Comparison of ENCODE assay signal across 8 cellular contexts in genomic region chr17:28317965-28318758, GRCh38. TPM values are rescaled to one million over a fixed set of nuclear protein-coding genes. Genes with fewer than 3 reads are reported as not detected.
A peak's percentile ranks its signal among the peaks of the same experiment; 100 is the strongest.
DNase-seq lines count a peak whose midpoint lies in the region; ATAC-seq, FAIRE-seq and TF ChIP-seq lines count a peak whose summit lies in the region.

No MANE protein-coding gene starts in this region.

- H3K9me3 ChIP-seq in AG04450 (ENCODE audit: control insufficient read depth, insufficient read depth, low read length) (no peaks in the 10 kb centered on the region), liver (ENCODE audit: control insufficient read depth in 4 of 4, low read length in 3 of 4) (no peaks in the 10 kb centered on the region), upper lobe of right lung (no peaks in the 10 kb centered on the region)

- H3K27ac ChIP-seq in AG04450 (ENCODE audit: low read depth, low read length) (no peak overlapping the region), liver (ENCODE audit: low read depth in 1 of 2, low read length in 2 of 2) (peak overlapping the region; percentile 20 to 21), upper lobe of right lung (no peak overlapping the region)

- TF ChIP-seq RAD21 in liver (IDR thresholded peaks at IDR 0.05): no peak

- POLR2A ChIA-PET in AG04450 (lab: Yijun Ruan, JAX): interaction anchor here (1.3 kb wide), 1 partner anchor 18 kb away, joined by 4 read pairs; the partner anchor contains the start of genes IFT20 and TNFAIP1

- no peak overlapping the region for H3K9ac ChIP-seq in liver (ENCODE audit: low read depth in 1 of 2, low read length in 2 of 2)

- H3K36me3 ChIP-seq in liver (ENCODE audit: control insufficient read depth in 4 of 4, insufficient read depth in 3 of 4, low read depth in 1 of 4, low read length in 3 of 4) (no peaks in the 10 kb centered on the region), upper lobe of right lung (no peaks in the 10 kb centered on the region)

- H3K4me3 ChIP-seq in AG04450 (ENCODE audit: low read depth, low read length): peak overlapping the region; percentile 83
- H3K4me3 ChIP-seq in astrocyte of the cerebellum (ENCODE audit: low read depth, low read length): peak overlapping the region; percentile 55
- H3K4me3 ChIP-seq in liver (ENCODE audit: low read depth in 1 of 3, low read length in 3 of 3): peak overlapping the region; percentile 22 to 52 (median 34)
- peak overlapping the region; percentile 80 for H3K4me3 ChIP-seq in upper lobe of right lung

- no peaks in the 10 kb centered on the region for H3K27me3 ChIP-seq in AG04450 (ENCODE audit: control insufficient read depth, insufficient read depth, low read length)
- no peaks in the 10 kb centered on the region for H3K27me3 ChIP-seq in liver (ENCODE audit: control insufficient read depth in 4 of 4, insufficient read depth in 4 of 4, low read length in 3 of 4)
- H3K27me3 ChIP-seq in upper lobe of right lung: no peaks in the 10 kb centered on the region

- DNase-seq in AG04450 (ENCODE audit: low read depth, low spot score) (no peak), HuH-7 (ENCODE audit: low spot score) (peak; percentile 32), astrocyte of the cerebellum (ENCODE audit: low read depth) (no peak), upper lobe of right lung (no peak), RCC 7860 (ENCODE audit: low spot score) (no peak)

- peaks cover 7 to 47% (median 29%) of the 10 kb centered on the region in 4 donors for H3K4me1 ChIP-seq in liver (ENCODE audit: control insufficient read depth in 4 of 4, insufficient read depth in 4 of 4, low read length in 3 of 4)
- H3K4me1 ChIP-seq in upper lobe of right lung: peaks cover 15% of the 10 kb centered on the region

- intact Hi-C loops in upper lobe of right lung (cut with DNase I): no loop called here

- no peak for FAIRE-seq in RCC 7860 (lab: Jason Lieb, UNC)

- 27% methylated on average over 40 of the region's 40 CpGs for WGBS in liver

- no peak for TF ChIP-seq CTCF in AG04450 (IDR thresholded peaks at IDR 0.05; ENCODE audit: low read depth, low read length)
- no peak for TF ChIP-seq CTCF in astrocyte of the cerebellum (IDR thresholded peaks at IDR 0.05; ENCODE audit: low read depth, low read length, missing control alignments)
- TF ChIP-seq CTCF in liver (IDR thresholded peaks at IDR 0.05; ENCODE audit: low read depth, low read length, missing input control): no peak
- TF ChIP-seq CTCF in upper lobe of right lung (IDR thresholded peaks at IDR 0.05): no peak

- in situ Hi-C loops in astrocyte of the cerebellum (cut with HindIII; ENCODE audit: low sequenced_read_pairs): no loop called here

- ATAC-seq in GM18867 (IDR thresholded peaks at IDR 0.05; ENCODE audit: unreplicated experiment) (peak; percentile 3), upper lobe of right lung (no peak), HG03469 (IDR thresholded peaks at IDR 0.05; ENCODE audit: unreplicated experiment) (no peak)

- CTCF ChIA-PET in AG04450 (lab: Charles Lee): interaction anchor here (0.6 kb wide), 1 partner anchor 115 kb away, joined by 4 read pairs; no protein-coding TSS in a partner anchor

TF ChIP-seq in liver, 16 proteins besides CTCF, POLR2A, EP300 and RAD21:
- no peak for TF ChIP-seq ATF3 (IDR thresholded peaks at IDR 0.05)
- no peak for TF ChIP-seq GABPA (IDR thresholded peaks at IDR 0.05 in 1 of 2, conservative IDR thresholded peaks at IDR 0.05 in 1 of 2)
- no peak for TF ChIP-seq HNF4A (conservative IDR thresholded peaks at IDR 0.05)
- no peak for TF ChIP-seq FOXA2 (IDR thresholded peaks at IDR 0.05)

RNA-seq across cellular contexts. Expression of gene TMEM97, which starts 0.8 kb away (rescaled TPM):
- polyA plus RNA-seq in AG04450 (2011; rRNA removed): 12.1 and 16.1 TPM in 2 replicates
- polyA minus RNA-seq in AG04450 (2011; rRNA and poly(A)+ RNA removed): 9.5 and 12.3 TPM in 2 replicates
- 10 to 100 TPM; 53.0 to 90.2 TPM for total RNA-seq in liver
- 10 to 100 TPM; 29.5 to 74.0 TPM for polyA plus RNA-seq in liver
- total RNA-seq in upper lobe of right lung: 64.4 TPM

RNA-seq across cellular contexts. Expression of gene IFT20, which starts 17.1 kb away (rescaled TPM):
- 43.5 and 67.1 TPM in 2 replicates for polyA plus RNA-seq in AG04450 (2011; rRNA removed)
- 15.1 and 15.6 TPM in 2 replicates for polyA minus RNA-seq in AG04450 (2011; rRNA and poly(A)+ RNA removed)
- 10 to 100 TPM; 15.5 to 22.4 TPM for total RNA-seq in liver
- polyA plus RNA-seq in liver: 10 to 100 TPM; 27.0 to 37.1 TPM
- total RNA-seq in upper lobe of right lung: 33.3 TPM

RNA-seq across cellular contexts. Expression of gene TNFAIP1, which starts 17.4 kb away (rescaled TPM):
- polyA plus RNA-seq in AG04450 (2011; rRNA removed) (51.2 and 64.7 TPM in 2 replicates), liver (10 to 100 TPM; 17.4 to 31.7 TPM)
- 64.2 and 108 TPM in 2 replicates for polyA minus RNA-seq in AG04450 (2011; rRNA and poly(A)+ RNA removed)
- total RNA-seq in liver (10 to 100 TPM; 11.7 to 21.9 TPM), upper lobe of right lung (82.7 TPM)

RNA-seq across cellular contexts. Expression of gene POLDIP2, which starts 39.2 kb away (rescaled TPM):
- polyA plus RNA-seq in AG04450 (2011; rRNA removed) (84.7 and 97.7 TPM in 2 replicates), liver (100 to 1,000 TPM in 1 of 2 donors, 10 to 100 TPM in 1; 90.2 to 150 TPM)
- polyA minus RNA-seq in AG04450 (2011; rRNA and poly(A)+ RNA removed): 75.2 and 89.7 TPM in 2 replicates
- total RNA-seq in liver (100 to 1,000 TPM in 1 of 2 donors, 10 to 100 TPM in 1; 65.5 to 117 TPM), upper lobe of right lung (55.3 TPM)

RNA-seq across cellular contexts. Expression of gene SEBOX, which starts 46.8 kb away (rescaled TPM):
- not detected in 2 replicates for polyA plus RNA-seq in AG04450 (2011; rRNA removed)
- polyA minus RNA-seq in AG04450 (2011; rRNA and poly(A)+ RNA removed): not detected in 2 replicates
- total RNA-seq in liver: under 1 TPM; 0.19 to 0.59 TPM
- not detected for polyA plus RNA-seq in liver
- not detected for total RNA-seq in upper lobe of right lung

Comparison
In these comparisons a context has a peak if more than half of its experiments do, and no peak if none do; other contexts are left out.
1. H3K27ac ChIP-seq: peak in liver (2 of 2); none in AG04450 (single experiment) and upper lobe of right lung (single experiment).
2. Peak in every context shown above with its lines, with median percentiles within 50 percentile points of each other: H3K4me3 ChIP-seq.